Comparison of ENCODE assay signal across 1 cellular context in the genomic region with DNA sequence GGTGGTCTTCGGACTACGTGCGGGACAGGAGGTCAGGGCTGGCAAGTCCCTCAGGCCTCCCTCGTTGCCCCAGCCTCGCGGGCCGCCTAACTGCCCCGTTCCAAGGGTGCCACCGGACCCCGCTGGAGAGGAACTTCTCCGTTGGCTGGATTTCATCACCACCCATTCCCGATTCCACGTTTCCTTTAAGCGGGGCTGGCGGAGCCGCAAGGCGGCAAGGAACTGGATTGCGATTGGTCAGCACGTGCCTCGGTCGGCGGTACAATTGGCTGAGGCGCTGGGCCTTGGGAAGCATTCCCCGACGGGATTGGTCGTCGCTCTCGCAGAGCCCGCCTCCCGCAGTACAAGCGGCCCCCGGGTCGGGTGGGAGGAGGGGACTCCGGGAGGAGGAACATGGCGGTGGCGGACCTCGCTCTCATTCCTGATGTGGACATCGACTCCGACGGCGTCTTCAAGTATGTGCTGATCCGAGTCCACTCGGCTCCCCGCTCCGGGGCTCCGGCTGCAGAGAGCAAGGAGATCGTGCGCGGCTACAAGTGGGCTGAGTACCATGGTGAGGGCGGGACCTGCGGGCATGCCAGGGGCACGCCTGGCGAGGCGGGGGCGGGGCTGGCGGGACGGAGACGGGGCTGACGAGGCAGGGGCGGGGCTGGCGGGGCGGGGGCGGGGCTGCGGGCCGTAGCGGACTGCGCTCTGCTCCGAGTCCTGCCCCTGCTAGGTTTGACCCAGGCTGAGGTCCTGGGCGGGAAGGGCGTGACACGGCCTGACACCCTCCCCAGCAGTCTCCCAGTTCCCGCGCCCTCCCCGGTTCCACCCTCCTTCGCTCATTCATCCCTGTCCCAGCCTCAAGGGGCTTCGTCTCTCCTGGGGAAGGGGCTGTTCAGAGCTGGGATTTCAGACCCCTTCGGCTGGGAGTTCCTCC.
A peak's percentile ranks its signal among the peaks of the same experiment; 100 is the strongest.
TF ChIP-seq lines count a peak whose summit lies in the region.

A gene (plus strand): TSS at position 372 of the 922 bp plus-strand sequence. CDS start 22 bp downstream, at position 394.

TF ChIP-seq in K562, 482 proteins besides CTCF, POLR2A, EP300 and RAD21 (continued from another document and continues in another):
- TF ChIP-seq, protein P1, sequence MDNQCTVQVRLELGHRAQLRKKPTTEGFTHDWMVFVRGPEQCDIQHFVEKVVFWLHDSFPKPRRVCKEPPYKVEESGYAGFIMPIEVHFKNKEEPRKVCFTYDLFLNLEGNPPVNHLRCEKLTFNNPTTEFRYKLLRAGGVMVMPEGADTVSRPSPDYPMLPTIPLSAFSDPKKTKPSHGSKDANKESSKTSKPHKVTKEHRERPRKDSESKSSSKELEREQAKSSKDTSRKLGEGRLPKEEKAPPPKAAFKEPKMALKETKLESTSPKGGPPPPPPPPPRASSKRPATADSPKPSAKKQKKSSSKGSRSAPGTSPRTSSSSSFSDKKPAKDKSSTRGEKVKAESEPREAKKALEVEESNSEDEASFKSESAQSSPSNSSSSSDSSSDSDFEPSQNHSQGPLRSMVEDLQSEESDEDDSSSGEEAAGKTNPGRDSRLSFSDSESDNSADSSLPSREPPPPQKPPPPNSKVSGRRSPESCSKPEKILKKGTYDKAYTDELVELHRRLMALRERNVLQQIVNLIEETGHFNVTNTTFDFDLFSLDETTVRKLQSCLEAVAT (IDR thresholded peaks at IDR 0.05): peak in 1 of 2 experiments; percentile 96; a peak in 3 of 4 replicates
- TF ChIP-seq ZNF347 (CRISPR knock-in tag; IDR thresholded peaks at IDR 0.05; ENCODE audit: low read depth) (no peak), TGIF2 (CRISPR knock-in tag; IDR thresholded peaks at IDR 0.05) (no peak), TCFL5 (CRISPR knock-in tag; conservative IDR thresholded peaks at IDR 0.05) (no peak), HDAC8 (tag; IDR thresholded peaks at IDR 0.05) (no peak), CHD4 (IDR thresholded peaks at IDR 0.05; ENCODE audit: insufficient read depth, insufficient replicate concordance, low read depth, low read length, poor library complexity, severe bottlenecking) (no peak), TBP (optimal IDR thresholded peaks at IDR 0.05; ENCODE audit: low read depth, low read length) (peak; percentile 69), JUND (IDR thresholded peaks at IDR 0.05; ENCODE audit: borderline replicate concordance, low read depth, low read length) (peak; percentile 54; the same call in 1 of the 2 replicates), JUND (tag; IDR thresholded peaks at IDR 0.05; ENCODE audit: borderline replicate concordance, low read depth, low read length) (no peak), FOSL1 (tag; conservative IDR thresholded peaks at IDR 0.05) (no peak; the same call in 1 of the 2 replicates), KAT2B (IDR thresholded peaks at IDR 0.05; ENCODE audit: low read depth, low read length) (no peak), HDGF (IDR thresholded peaks at IDR 0.05) (0 out of 2 replicates have a peak, but pooled peaks have one; percentile 33), BDP1 (IDR thresholded peaks at IDR 0.05; ENCODE audit: insufficient read depth, insufficient read length) (no peak), KDM2B (CRISPR knock-in tag; IDR thresholded peaks at IDR 0.05) (no peak), CBX2 (IDR thresholded peaks at IDR 0.05; ENCODE audit: insufficient read depth, low read length, poor library complexity, severe bottlenecking) (no peak), ELF1 (tag; IDR thresholded peaks at IDR 0.05) (no peak), PTBP1 (IDR thresholded peaks at IDR 0.05; ENCODE audit: low read depth, low read length) (no peak), SNRNP70 (optimal IDR thresholded peaks at IDR 0.05; ENCODE audit: low read depth, low read length) (no peak), XRCC3 (IDR thresholded peaks at IDR 0.05) (no peak), ZNF778 (CRISPR knock-in tag; IDR thresholded peaks at IDR 0.05) (no peak), POLR2B (IDR thresholded peaks at IDR 0.05; ENCODE audit: low read depth, partially characterized antibody) (peak; percentile 96), ZNF780A (CRISPR knock-in tag; IDR thresholded peaks at IDR 0.05) (no peak), ZNF76 (CRISPR knock-in tag; IDR thresholded peaks at IDR 0.05; ENCODE audit: borderline replicate concordance) (no peak), HOXB6 (CRISPR knock-in tag; IDR thresholded peaks at IDR 0.05; ENCODE audit: borderline replicate concordance) (no peak), ZNF79 (CRISPR knock-in tag; IDR thresholded peaks at IDR 0.05; ENCODE audit: low read depth) (no peak), ZNF311 (CRISPR knock-in tag; IDR thresholded peaks at IDR 0.05) (no peak), MAFG (tag; conservative IDR thresholded peaks at IDR 0.05) (no peak), ZNF133 (CRISPR knock-in tag; IDR thresholded peaks at IDR 0.05) (no peak)
- TF ChIP-seq, protein P2, sequence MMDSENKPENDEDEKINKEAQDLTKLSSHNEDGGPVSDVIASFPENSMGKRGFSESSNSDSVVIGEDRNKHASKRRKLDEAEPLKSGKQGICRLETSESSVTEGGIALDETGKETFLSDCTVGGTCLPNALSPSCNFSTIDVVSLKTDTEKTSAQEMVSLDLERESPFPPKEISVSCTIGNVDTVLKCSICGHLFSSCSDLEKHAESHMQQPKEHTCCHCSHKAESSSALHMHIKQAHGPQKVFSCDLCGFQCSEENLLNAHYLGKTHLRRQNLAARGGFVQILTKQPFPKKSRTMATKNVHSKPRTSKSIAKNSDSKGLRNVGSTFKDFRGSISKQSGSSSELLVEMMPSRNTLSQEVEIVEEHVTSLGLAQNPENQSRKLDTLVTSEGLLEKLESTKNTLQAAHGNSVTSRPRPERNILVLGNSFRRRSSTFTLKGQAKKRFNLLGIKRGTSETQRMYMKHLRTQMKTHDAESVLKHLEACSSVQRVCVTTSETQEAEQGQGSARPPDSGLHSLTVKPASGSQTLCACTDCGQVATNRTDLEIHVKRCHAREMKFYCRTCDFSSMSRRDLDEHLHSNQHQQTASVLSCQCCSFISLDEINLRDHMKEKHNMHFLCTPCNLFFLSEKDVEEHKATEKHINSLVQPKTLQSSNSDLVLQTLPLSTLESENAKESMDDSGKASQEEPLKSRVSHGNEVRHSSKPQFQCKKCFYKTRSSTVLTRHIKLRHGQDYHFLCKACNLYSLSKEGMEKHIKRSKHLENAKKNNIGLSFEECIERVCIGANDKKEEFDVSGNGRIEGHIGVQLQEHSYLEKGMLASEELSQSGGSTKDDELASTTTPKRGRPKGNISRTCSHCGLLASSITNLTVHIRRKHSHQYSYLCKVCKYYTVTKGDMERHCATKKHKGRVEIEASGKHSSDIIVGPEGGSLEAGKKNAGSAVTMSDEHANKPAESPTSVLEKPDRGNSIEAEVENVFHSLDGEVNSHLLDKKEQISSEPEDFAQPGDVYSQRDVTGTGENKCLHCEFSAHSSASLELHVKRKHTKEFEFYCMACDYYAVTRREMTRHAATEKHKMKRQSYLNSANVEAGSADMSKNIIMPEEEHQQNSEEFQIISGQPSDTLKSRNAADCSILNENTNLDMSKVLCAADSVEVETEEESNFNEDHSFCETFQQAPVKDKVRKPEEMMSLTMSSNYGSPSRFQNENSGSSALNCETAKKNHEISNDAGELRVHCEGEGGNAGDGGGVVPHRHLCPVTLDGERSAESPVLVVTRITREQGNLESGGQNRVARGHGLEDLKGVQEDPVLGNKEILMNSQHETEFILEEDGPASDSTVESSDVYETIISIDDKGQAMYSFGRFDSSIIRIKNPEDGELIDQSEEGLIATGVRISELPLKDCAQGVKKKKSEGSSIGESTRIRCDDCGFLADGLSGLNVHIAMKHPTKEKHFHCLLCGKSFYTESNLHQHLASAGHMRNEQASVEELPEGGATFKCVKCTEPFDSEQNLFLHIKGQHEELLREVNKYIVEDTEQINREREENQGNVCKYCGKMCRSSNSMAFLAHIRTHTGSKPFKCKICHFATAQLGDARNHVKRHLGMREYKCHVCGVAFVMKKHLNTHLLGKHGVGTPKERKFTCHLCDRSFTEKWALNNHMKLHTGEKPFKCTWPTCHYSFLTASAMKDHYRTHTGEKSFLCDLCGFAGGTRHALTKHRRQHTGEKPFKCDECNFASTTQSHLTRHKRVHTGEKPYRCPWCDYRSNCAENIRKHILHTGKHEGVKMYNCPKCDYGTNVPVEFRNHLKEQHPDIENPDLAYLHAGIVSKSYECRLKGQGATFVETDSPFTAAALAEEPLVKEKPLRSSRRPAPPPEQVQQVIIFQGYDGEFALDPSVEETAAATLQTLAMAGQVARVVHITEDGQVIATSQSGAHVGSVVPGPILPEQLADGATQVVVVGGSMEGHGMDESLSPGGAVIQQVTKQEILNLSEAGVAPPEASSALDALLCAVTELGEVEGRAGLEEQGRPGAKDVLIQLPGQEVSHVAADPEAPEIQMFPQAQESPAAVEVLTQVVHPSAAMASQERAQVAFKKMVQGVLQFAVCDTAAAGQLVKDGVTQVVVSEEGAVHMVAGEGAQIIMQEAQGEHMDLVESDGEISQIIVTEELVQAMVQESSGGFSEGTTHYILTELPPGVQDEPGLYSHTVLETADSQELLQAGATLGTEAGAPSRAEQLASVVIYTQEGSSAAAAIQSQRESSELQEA (IDR thresholded peaks at IDR 0.05; ENCODE audit: low read depth): no peak
- TF ChIP-seq, protein P3, sequence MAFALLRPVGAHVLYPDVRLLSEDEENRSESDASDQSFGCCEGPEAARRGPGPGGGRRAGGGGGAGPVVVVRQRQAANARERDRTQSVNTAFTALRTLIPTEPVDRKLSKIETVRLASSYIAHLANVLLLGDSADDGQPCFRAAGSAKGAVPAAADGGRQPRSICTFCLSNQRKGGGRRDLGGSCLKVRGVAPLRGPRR (CRISPR knock-in tag; IDR thresholded peaks at IDR 0.05): no peak
- TF ChIP-seq, protein P4, sequence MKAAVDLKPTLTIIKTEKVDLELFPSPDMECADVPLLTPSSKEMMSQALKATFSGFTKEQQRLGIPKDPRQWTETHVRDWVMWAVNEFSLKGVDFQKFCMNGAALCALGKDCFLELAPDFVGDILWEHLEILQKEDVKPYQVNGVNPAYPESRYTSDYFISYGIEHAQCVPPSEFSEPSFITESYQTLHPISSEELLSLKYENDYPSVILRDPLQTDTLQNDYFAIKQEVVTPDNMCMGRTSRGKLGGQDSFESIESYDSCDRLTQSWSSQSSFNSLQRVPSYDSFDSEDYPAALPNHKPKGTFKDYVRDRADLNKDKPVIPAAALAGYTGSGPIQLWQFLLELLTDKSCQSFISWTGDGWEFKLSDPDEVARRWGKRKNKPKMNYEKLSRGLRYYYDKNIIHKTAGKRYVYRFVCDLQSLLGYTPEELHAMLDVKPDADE (conservative IDR thresholded peaks at IDR 0.05; ENCODE audit: control insufficient read depth, low read depth, low read length): 0 out of 2 replicates have a peak, but pooled peaks have one; percentile 40
- TF ChIP-seq, protein P5, sequence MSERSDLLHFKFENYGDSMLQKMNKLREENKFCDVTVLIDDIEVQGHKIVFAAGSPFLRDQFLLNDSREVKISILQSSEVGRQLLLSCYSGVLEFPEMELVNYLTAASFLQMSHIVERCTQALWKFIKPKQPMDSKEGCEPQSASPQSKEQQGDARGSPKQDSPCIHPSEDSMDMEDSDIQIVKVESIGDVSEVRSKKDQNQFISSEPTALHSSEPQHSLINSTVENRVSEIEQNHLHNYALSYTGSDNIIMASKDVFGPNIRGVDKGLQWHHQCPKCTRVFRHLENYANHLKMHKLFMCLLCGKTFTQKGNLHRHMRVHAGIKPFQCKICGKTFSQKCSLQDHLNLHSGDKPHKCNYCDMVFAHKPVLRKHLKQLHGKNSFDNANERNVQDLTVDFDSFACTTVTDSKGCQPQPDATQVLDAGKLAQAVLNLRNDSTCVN (CRISPR knock-in tag; IDR thresholded peaks at IDR 0.05): no peak
- TF ChIP-seq, protein P6, sequence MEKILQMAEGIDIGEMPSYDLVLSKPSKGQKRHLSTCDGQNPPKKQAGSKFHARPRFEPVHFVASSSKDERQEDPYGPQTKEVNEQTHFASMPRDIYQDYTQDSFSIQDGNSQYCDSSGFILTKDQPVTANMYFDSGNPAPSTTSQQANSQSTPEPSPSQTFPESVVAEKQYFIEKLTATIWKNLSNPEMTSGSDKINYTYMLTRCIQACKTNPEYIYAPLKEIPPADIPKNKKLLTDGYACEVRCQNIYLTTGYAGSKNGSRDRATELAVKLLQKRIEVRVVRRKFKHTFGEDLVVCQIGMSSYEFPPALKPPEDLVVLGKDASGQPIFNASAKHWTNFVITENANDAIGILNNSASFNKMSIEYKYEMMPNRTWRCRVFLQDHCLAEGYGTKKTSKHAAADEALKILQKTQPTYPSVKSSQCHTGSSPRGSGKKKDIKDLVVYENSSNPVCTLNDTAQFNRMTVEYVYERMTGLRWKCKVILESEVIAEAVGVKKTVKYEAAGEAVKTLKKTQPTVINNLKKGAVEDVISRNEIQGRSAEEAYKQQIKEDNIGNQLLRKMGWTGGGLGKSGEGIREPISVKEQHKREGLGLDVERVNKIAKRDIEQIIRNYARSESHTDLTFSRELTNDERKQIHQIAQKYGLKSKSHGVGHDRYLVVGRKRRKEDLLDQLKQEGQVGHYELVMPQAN (IDR thresholded peaks at IDR 0.05; ENCODE audit: borderline replicate concordance): peak; percentile 69; the same call in 1 of the 2 replicates
- TF ChIP-seq, protein P7, sequence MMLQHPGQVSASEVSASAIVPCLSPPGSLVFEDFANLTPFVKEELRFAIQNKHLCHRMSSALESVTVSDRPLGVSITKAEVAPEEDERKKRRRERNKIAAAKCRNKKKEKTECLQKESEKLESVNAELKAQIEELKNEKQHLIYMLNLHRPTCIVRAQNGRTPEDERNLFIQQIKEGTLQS (IDR thresholded peaks at IDR 0.05): peak; percentile 99
- TF ChIP-seq, protein P7 (CRISPR knock-in tag; conservative IDR thresholded peaks at IDR 0.05): peak; percentile 71; the same call in 1 of the 2 replicates
- TF ChIP-seq, protein P8, sequence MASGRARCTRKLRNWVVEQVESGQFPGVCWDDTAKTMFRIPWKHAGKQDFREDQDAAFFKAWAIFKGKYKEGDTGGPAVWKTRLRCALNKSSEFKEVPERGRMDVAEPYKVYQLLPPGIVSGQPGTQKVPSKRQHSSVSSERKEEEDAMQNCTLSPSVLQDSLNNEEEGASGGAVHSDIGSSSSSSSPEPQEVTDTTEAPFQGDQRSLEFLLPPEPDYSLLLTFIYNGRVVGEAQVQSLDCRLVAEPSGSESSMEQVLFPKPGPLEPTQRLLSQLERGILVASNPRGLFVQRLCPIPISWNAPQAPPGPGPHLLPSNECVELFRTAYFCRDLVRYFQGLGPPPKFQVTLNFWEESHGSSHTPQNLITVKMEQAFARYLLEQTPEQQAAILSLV (tag; IDR thresholded peaks at IDR 0.05): peak; percentile 74
- TF ChIP-seq, protein P9, sequence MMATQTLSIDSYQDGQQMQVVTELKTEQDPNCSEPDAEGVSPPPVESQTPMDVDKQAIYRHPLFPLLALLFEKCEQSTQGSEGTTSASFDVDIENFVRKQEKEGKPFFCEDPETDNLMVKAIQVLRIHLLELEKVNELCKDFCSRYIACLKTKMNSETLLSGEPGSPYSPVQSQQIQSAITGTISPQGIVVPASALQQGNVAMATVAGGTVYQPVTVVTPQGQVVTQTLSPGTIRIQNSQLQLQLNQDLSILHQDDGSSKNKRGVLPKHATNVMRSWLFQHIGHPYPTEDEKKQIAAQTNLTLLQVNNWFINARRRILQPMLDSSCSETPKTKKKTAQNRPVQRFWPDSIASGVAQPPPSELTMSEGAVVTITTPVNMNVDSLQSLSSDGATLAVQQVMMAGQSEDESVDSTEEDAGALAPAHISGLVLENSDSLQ (IDR thresholded peaks at IDR 0.05): peak; percentile 34; the same call in 1 of the 2 replicates
